In the genomic region with DNA sequence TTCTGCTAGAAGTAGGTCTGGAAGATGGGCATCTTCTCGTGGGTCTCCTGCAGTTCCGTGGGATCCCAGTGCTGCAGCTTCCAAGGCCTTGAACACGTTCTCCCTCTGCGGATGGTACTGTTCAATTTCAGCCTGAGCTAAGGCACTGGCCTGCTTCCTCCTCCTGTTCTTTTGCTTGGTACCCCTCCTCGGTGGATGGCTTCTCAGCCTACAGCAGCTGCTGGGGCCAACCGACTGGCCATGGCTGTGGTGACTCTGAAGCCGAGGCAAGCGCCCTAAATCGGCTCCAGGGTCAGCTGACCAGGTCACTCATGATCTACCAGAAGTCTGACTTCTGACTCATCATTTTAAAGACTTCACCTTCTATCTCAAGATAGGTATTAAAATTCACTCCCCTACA, we compare ENCODE assay signal across 20 cellular contexts.
DNase-seq lines count a peak whose midpoint lies in the region; ATAC-seq and TF ChIP-seq lines count a peak whose summit lies in the region.
"Had no signal": no experiment of that assay in that cellular context is flagged by ENCODE, and none has a peak within 500 bp of the region (broad histone marks: within the 10 kb centered on the region; RNA-seq: fewer than 3 reads in every experiment).

No MANE protein-coding gene starts in this region.

- DNase-seq in activated naive CD4-positive, alpha-beta T cell treated with anti-CD3 and anti-CD28 coated beads, Interleukin-2, amount 50 U/mL, for 16 hours: no peak
- DNase-seq in neural crest cell (ENCODE audit: low read depth, low spot score) (no peak), sigmoid colon (peak; percentile 58), DMS79 (lab: John Stamatoyannopoulos, UW) (no peak)
- DNase-seq: AML-193; Caco-2; Calu3; CD4-positive, alpha-beta T cell; CD8-positive, alpha-beta T cell; DND-41; EL; GDM1 had no signal

- no peaks in the 10 kb centered on the region for H3K4me1 Mint-ChIP-seq in activated naive CD4-positive, alpha-beta T cell treated with anti-CD3 and anti-CD28 coated beads, Interleukin-2, amount 50 U/mL, for 24 hours
- no peaks in the 10 kb centered on the region for H3K4me1 Mint-ChIP-seq in neural crest cell
- H3K4me1 Mint-ChIP-seq: B cell had no signal

- peak overlapping the region; percentile 35 for H3K27ac Mint-ChIP-seq in activated naive CD4-positive, alpha-beta T cell treated with anti-CD3 and anti-CD28 coated beads, Interleukin-2, amount 50 U/mL, for 24 hours
- H3K27ac Mint-ChIP-seq in neural crest cell (ENCODE audit: unreplicated experiment): peak overlapping the region; percentile 57
- H3K27ac Mint-ChIP-seq: B cell; CD4-positive, alpha-beta T cell; CD8-positive, alpha-beta T cell had no signal

- no peak for ATAC-seq in HG03432 (IDR thresholded peaks at IDR 0.05; ENCODE audit: unreplicated experiment)
- ATAC-seq: A549; CD8-positive, alpha-beta T cell; GM12878 had no signal

- H3K27ac ChIP-seq in sigmoid colon: no peak overlapping the region
- H3K27ac ChIP-seq: 22Rv1; A549; BLaER1 treated with 17β-estradiol and CSF1 and Interleukin-3, amounts not matched to agents 10 nM and 100 nM; C4-2B had no signal

- no peaks in the 10 kb centered on the region for H3K27me3 Mint-ChIP-seq in activated naive CD4-positive, alpha-beta T cell treated with anti-CD3 and anti-CD28 coated beads, Interleukin-2, amount 50 U/mL, for 24 hours
- H3K27me3 Mint-ChIP-seq in neural crest cell (ENCODE audit: low read depth): no peaks in the 10 kb centered on the region
- H3K27me3 Mint-ChIP-seq: B cell; CD4-positive, alpha-beta T cell had no signal

- TF ChIP-seq EP300 in sigmoid colon (IDR thresholded peaks at IDR 0.05): no peak

- 95 to 97% methylated on average over 9 of the region's 9 CpGs for WGBS in sigmoid colon, 2 donors

- no peaks in the 10 kb centered on the region for H3K4me1 ChIP-seq in sigmoid colon
- H3K4me1 ChIP-seq: A549; BLaER1 treated with 17β-estradiol and CSF1 and Interleukin-3, amounts not matched to agents 10 nM and 100 nM; Caco-2 had no signal

- peaks cover 3 to 63% (median 5%) of the 10 kb centered on the region in 4 donors for H3K36me3 ChIP-seq in sigmoid colon

- intact Hi-C loops in sigmoid colon (cut with DNase I): no loop called here

- no peak overlapping the region for H3K4me3 Mint-ChIP-seq in activated naive CD4-positive, alpha-beta T cell treated with anti-CD3 and anti-CD28 coated beads, Interleukin-2, amount 50 U/mL, for 24 hours
- no peak overlapping the region for H3K4me3 Mint-ChIP-seq in neural crest cell
- H3K4me3 Mint-ChIP-seq: B cell; CD4-positive, alpha-beta T cell; CD8-positive, alpha-beta T cell had no signal

- no peak for TF ChIP-seq POLR2A in sigmoid colon (IDR thresholded peaks at IDR 0.05)

- H3K9me3 Mint-ChIP-seq in activated naive CD4-positive, alpha-beta T cell treated with anti-CD3 and anti-CD28 coated beads, Interleukin-2, amount 50 U/mL, for 24 hours: no peaks in the 10 kb centered on the region
- no peaks in the 10 kb centered on the region for H3K9me3 Mint-ChIP-seq in neural crest cell
- H3K9me3 Mint-ChIP-seq: CD4-positive, alpha-beta T cell; CD8-positive, alpha-beta T cell had no signal

- H3K36me3 Mint-ChIP-seq in activated naive CD4-positive, alpha-beta T cell treated with anti-CD3 and anti-CD28 coated beads, Interleukin-2, amount 50 U/mL, for 24 hours: peaks cover 36% of the 10 kb centered on the region
- H3K36me3 Mint-ChIP-seq in neural crest cell (ENCODE audit: low read depth): peaks cover 7% of the 10 kb centered on the region

- no peaks in the 10 kb centered on the region for H3K27me3 ChIP-seq in sigmoid colon
- H3K27me3 ChIP-seq: BLaER1 treated with 17β-estradiol and CSF1 and Interleukin-3, amounts not matched to agents 10 nM and 100 nM had no signal

- no peak overlapping the region for H3K4me3 ChIP-seq in sigmoid colon
- H3K4me3 ChIP-seq: A549; BLaER1 treated with 17β-estradiol and CSF1 and Interleukin-3, amounts not matched to agents 10 nM and 100 nM; GM12878 had no signal

- TF ChIP-seq CTCF in neural crest cell (conservative IDR thresholded peaks at IDR 0.05): no peak
- TF ChIP-seq CTCF in sigmoid colon (IDR thresholded peaks at IDR 0.05): no peak

- H3K9me3 ChIP-seq in sigmoid colon: no peaks in the 10 kb centered on the region
- H3K9me3 ChIP-seq: A549; BLaER1 treated with 17β-estradiol and CSF1 and Interleukin-3, amounts not matched to agents 10 nM and 100 nM; Caco-2 had no signal
